In the genomic region with DNA sequence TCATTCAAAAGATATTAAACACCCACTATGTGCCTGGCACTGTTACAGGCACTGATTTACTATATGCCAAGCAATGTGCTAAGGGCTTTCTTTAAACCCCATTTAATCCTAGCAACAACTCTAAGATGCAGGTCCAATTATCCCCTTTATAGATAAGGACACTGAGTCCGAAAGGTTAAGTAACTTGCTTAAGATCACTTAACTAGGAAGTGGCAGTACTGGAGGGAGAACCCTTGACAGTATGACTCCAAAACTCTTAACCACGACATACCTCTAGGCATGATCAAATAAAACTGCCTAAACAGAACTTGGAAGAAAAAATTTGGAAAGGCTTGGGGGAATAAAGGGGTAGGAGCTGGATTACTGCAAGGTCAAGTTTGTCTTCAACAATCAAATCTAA, we compare ENCODE assay signal across 8 cellular contexts. TPM values are rescaled to one million over a fixed set of nuclear protein-coding genes. Genes with fewer than 3 reads are reported as not detected.
DNase-seq lines count a peak whose midpoint lies in the region; ATAC-seq, FAIRE-seq and TF ChIP-seq lines count a peak whose summit lies in the region.

No MANE protein-coding gene starts in this region.

- H3K79me2 ChIP-seq in mesendoderm (ENCODE audit: control insufficient read depth, insufficient read depth, low read length) = peaks cover 33% of the 10 kb centered on the region

- H3K36me3 Mint-ChIP-seq in HFFc6 (ENCODE audit: low read depth) = peaks cover 6% of the 10 kb centered on the region; the same call in 1 of the 2 replicates

- POLR2A ChIA-PET in A549 (lab: Yijun Ruan, JAX) = interaction anchor here (1.0 kb wide), 1 partner anchor 79 kb away, joined by 3 read pairs; no protein-coding TSS in a partner anchor

- ATAC-seq in A549 = no peak

- H3K9ac ChIP-seq in adipocyte (ENCODE audit: low read length) (peak overlapping the region; percentile 93), mesendoderm (ENCODE audit: low read length) (peak overlapping the region; percentile 47)

- H3K23ac ChIP-seq in mesendoderm (ENCODE audit: low read length) = no peak overlapping the region

- TF ChIP-seq EP300 in A549 (IDR thresholded peaks at IDR 0.05) = no peak

- DNase-seq in A549 (ENCODE audit: low read depth in 1 of 2, low spot score in 1 of 2) (no peak), HFFc6 (peak; percentile 9), adipocyte (ENCODE audit: low read depth) (no peak), mesendoderm (peak; percentile 31), DMS 273 treated with DMSO at 0.1 percent for 48 hours (lab: John Stamatoyannopoulos, UW) (no peak), DMS79 (lab: John Stamatoyannopoulos, UW) (no peak), retina (no peak), NCI-H2171 (lab: John Stamatoyannopoulos, UW) (no peak)

- H2AK5ac ChIP-seq in mesendoderm (ENCODE audit: low read length) = no peak overlapping the region

- no peaks in the 10 kb centered on the region for H3K27me3 ChIP-seq in adipocyte (replicated peaks; ENCODE audit: control insufficient read depth, insufficient read depth, low read length)
- no peaks in the 10 kb centered on the region for H3K27me3 ChIP-seq in mesendoderm (ENCODE audit: insufficient read depth, low read length, poor library complexity)

- no peaks in the 10 kb centered on the region for H3K27me3 Mint-ChIP-seq in HFFc6 (ENCODE audit: insufficient read depth)

- no peak overlapping the region for H4K5ac ChIP-seq in mesendoderm (ENCODE audit: low read length)

- CTCF ChIA-PET in A549 (lab: Yijun Ruan, JAX) = interaction anchor here (0.7 to 2.5 kb wide), 4 partner anchors 16 to 200 kb away, joined by 3 to 10 read pairs (median 4); no protein-coding TSS in a partner anchor

- no peak overlapping the region for H2BK5ac ChIP-seq in mesendoderm (ENCODE audit: low read length)

- no peaks in the 10 kb centered on the region for H3K9me3 Mint-ChIP-seq in HFFc6

- peaks cover 4% of the 10 kb centered on the region for H3K79me1 ChIP-seq in mesendoderm (ENCODE audit: low read length)

- H3K36me3 ChIP-seq in adipocyte (ENCODE audit: control insufficient read depth, insufficient read depth, low read length, severe bottlenecking) (no peaks in the 10 kb centered on the region), mesendoderm (ENCODE audit: control insufficient read depth, insufficient read depth, low read length) (no peaks in the 10 kb centered on the region)

- WGBS in A549 (ENCODE audit: missing lambda C conversion rate) = 38% methylated on average over 2 of the region's 2 CpGs
- WGBS in mesendoderm (ENCODE audit: extremely low coverage, insufficient coverage, low lambda C conversion rate) = no CpG with 5 or more reads among the region's 2 CpGs

- peak overlapping the region in 1 of 2 experiments; percentile 97; a peak in 2 of 6 replicates for H3K27ac ChIP-seq in A549
- H3K27ac ChIP-seq in mesendoderm (ENCODE audit: low read depth, low read length) = no peak overlapping the region

- H3K4me3 ChIP-seq in A549 (peak overlapping the region; percentile 89), adipocyte (ENCODE audit: low read length) (peak overlapping the region; percentile 96), mesendoderm (ENCODE audit: low read length) (no peak overlapping the region)

- H3K9me3 ChIP-seq in A549 (no peaks in the 10 kb centered on the region), adipocyte (ENCODE audit: control insufficient read depth, low read length) (no peaks in the 10 kb centered on the region)

- no peak overlapping the region for H3K56ac ChIP-seq in mesendoderm (ENCODE audit: low read length)

- TF ChIP-seq POLR2A in A549 (IDR thresholded peaks at IDR 0.05; ENCODE audit: low read length) = no peak

- H3K4me1 ChIP-seq in A549 (peaks cover 54% of the 10 kb centered on the region), adipocyte (ENCODE audit: control insufficient read depth, insufficient read depth, low read length) (peaks cover 61% of the 10 kb centered on the region), mesendoderm (ENCODE audit: control insufficient read depth, low read depth, low read length) (peaks cover 8% of the 10 kb centered on the region)

- peak overlapping the region; percentile 94 for H3K4me3 Mint-ChIP-seq in HFFc6

- H3K4me1 Mint-ChIP-seq in HFFc6 (ENCODE audit: low read depth) = peaks cover 72% of the 10 kb centered on the region

- peak overlapping the region; percentile 83 for H3K27ac Mint-ChIP-seq in HFFc6

- FAIRE-seq in A549 (lab: Jason Lieb, UNC) = no peak

- TF ChIP-seq CTCF in A549 (IDR thresholded peaks at IDR 0.05) (no peak), HFFc6 (IDR thresholded peaks at IDR 0.05) (no peak)

- H2BK120ac ChIP-seq in mesendoderm (ENCODE audit: low read depth, low read length) = no peak overlapping the region

- no peak for TF ChIP-seq RAD21 in A549 (conservative IDR thresholded peaks at IDR 0.05 in 1 of 2, IDR thresholded peaks at IDR 0.05 in 1 of 2)

- H3K4me2 ChIP-seq in A549 (peak overlapping the region; percentile 91), mesendoderm (ENCODE audit: low read length) (peak overlapping the region; percentile 77)

- no peak overlapping the region for H3K4ac ChIP-seq in mesendoderm (ENCODE audit: low read depth, low read length)

- no peak overlapping the region for H2BK15ac ChIP-seq in mesendoderm (replicated peaks; ENCODE audit: low read depth)

- no peak overlapping the region for H3K18ac ChIP-seq in mesendoderm (ENCODE audit: low read length)

- H4K8ac ChIP-seq in mesendoderm (ENCODE audit: low read depth, low read length) = no peak overlapping the region

TF ChIP-seq in A549, 52 proteins besides CTCF, POLR2A, EP300 and RAD21:
- TF ChIP-seq CHD4 (IDR thresholded peaks at IDR 0.05; ENCODE audit: borderline replicate concordance) (no peak), EHF (CRISPR knock-in tag; IDR thresholded peaks at IDR 0.05) (no peak), JUNB (IDR thresholded peaks at IDR 0.05) (no peak)

RNA-seq across cellular contexts. Expression of a gene that starts 1.7 kb away (rescaled TPM):
- polyA plus RNA-seq in A549 (2011; rRNA removed) = 54.1 and 55.7 TPM in 2 replicates
- 12.6 and 14.0 TPM in 2 replicates for polyA plus RNA-seq in A549 (2012; cell fraction: cytosol; rRNA removed)
- polyA plus RNA-seq in A549 (2012; cell fraction: nucleus; rRNA removed) = 6.3 and 11.1 TPM in 2 replicates
- polyA plus RNA-seq in A549 (2017; fragmentation: RNase III; extraction: RNeasy Plus Mini Kit Qiagen cat#74134 plus additional on column Dnase treatment) = 38.4 to 40.2 TPM (median 38.8 TPM) in 3 replicates
- polyA minus RNA-seq in A549 (2011; rRNA and poly(A)+ RNA removed) = 14.2 and 15.3 TPM in 2 replicates
- 10 to 100 TPM; 80.3 to 91.4 (median 85.8) TPM for total RNA-seq in HFFc6 (2021; fragmentation: NEBNext Ultra II Directional; extraction: Animal tissue kit (Norgen Biotek cat#: 25700))
- 26.2 TPM for polyA plus RNA-seq in mesendoderm (2013, experiment 1 of 2)
- polyA plus RNA-seq in mesendoderm (2013, experiment 2 of 2) = 25.9 TPM

Comparison
In these comparisons a context has a peak if more than half of its experiments do, and no peak if none do; other contexts are left out.
1. DNase-seq: peak in HFFc6 (single experiment) and mesendoderm (single experiment); none in A549 (0 of 2), adipocyte (single experiment), DMS 273 treated with DMSO at 0.1 percent for 48 hours (single experiment), DMS79 (single experiment), retina (single experiment) and NCI-H2171 (single experiment).